ENCODE assay signal across 16 cellular contexts in the genomic region with DNA sequence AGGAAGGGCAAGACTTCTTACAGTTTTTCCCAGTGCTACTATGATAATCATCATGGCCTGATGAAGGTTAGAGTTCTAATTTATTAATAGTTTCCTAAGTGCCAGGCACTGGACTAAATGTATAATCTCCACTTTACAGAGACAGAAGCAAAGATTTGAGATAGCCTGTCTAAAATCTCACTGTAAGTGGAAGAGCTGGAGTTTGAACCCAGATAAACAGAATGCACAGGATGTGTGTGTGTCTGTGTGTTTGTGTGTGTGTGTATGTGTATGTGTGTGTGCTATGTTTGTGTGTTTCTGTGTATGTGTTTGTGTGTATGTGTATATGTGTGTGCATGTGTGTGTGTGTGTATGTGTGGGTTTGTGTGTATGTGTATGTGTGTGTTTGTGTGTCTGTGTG.
DNase-seq lines count a peak whose midpoint lies in the region; ATAC-seq and TF ChIP-seq lines count a peak whose summit lies in the region.
"Had no signal": no experiment of that assay in that cellular context is flagged by ENCODE, and none has a peak within 500 bp of the region (broad histone marks: within the 10 kb centered on the region; RNA-seq: fewer than 3 reads in every experiment).

No MANE protein-coding gene starts in this region.

- no peak overlapping the region for H3K4me3 Mint-ChIP-seq in CD4-positive, alpha-beta T cell
- peak overlapping the region in 1 of 3 donors; percentile 75 for H3K4me3 Mint-ChIP-seq in T-cell
- H3K4me3 Mint-ChIP-seq in activated T-helper 1 cell treated with anti-CD3 and anti-CD28 coated beads, Interleukin-12 subunit alpha, Interleukin-12 subunit beta, Interleukin-2, Interleukin-4 antibody, amounts not matched to agents 30 ng/mL and 10 ng/mL and 1 ng/mL, durations not matched to agents 14 hours and 24 hours and 36 hours, result no peak overlapping the region
- H3K4me3 Mint-ChIP-seq: activated CD4-positive, alpha-beta T cell treated with anti-CD3 and anti-CD28 coated beads for 36 hours; T-helper 2 cell treated with Interferon-gamma antibody and Interleukin-4, amounts not matched to agents 5 μg/mL and 100 μg/mL, for 36 hours had no signal

- no peak overlapping the region for H3K27ac ChIP-seq in CD4-positive, alpha-beta T cell (ENCODE audit: low read depth, low read length)
- peak overlapping the region in 7 of 8 donors; percentile 42 to 79 (median 73) for H3K27ac ChIP-seq in spleen

- intact Hi-C loops in CD4-positive, alpha-beta T cell (cut with DNase I, micrococcal nuclease), result no loop called here
- intact Hi-C loops in spleen (cut with DNase I; ENCODE audit: low total_unique reads), result no loop called here
- intact Hi-C loops in activated T-helper 1 cell treated with anti-CD3 and anti-CD28 coated beads, Interleukin-12 subunit alpha, Interleukin-12 subunit beta, Interleukin-2, Interleukin-4 antibody, amounts not matched to agents 30 ng/mL and 10 ng/mL and 1 ng/mL, durations not matched to agents 14 hours and 24 hours and 36 hours (cut with micrococcal nuclease), result no loop called here

- peak overlapping the region; percentile 14 for H3K27ac Mint-ChIP-seq in CD4-positive, alpha-beta T cell
- peak overlapping the region; percentile 1 to 57 for H3K27ac Mint-ChIP-seq in T-cell
- H3K27ac Mint-ChIP-seq in activated T-helper 1 cell treated with anti-CD3 and anti-CD28 coated beads, Interleukin-12 subunit alpha, Interleukin-12 subunit beta, Interleukin-2, Interleukin-4 antibody, amounts not matched to agents 30 ng/mL and 10 ng/mL and 1 ng/mL, durations not matched to agents 14 hours and 24 hours and 36 hours, result no peak overlapping the region
- H3K27ac Mint-ChIP-seq: activated CD4-positive, alpha-beta T cell treated with anti-CD3 and anti-CD28 coated beads for 36 hours; T-helper 2 cell treated with Interferon-gamma antibody and Interleukin-4, amounts not matched to agents 5 μg/mL and 100 μg/mL, for 36 hours had no signal

- CTCF ChIA-PET in CD4-positive, alpha-beta T cell (lab: Charles Lee), result no interaction called here
- CTCF ChIA-PET in T-cell (lab: Charles Lee), result no interaction called here

- H3K27me3 ChIP-seq in CD4-positive, alpha-beta T cell (ENCODE audit: control insufficient read depth, insufficient read depth, low read length), result no peaks in the 10 kb centered on the region
- H3K27me3 ChIP-seq in spleen (replicated peaks in 1 of 7), result no peaks in the 10 kb centered on the region

- peaks cover 62% of the 10 kb centered on the region for H3K4me1 Mint-ChIP-seq in CD4-positive, alpha-beta T cell (ENCODE audit: low read depth)
- peaks cover 49 to 64% (median 53%) of the 10 kb centered on the region in 3 donors for H3K4me1 Mint-ChIP-seq in T-cell
- H3K4me1 Mint-ChIP-seq in activated T-helper 1 cell treated with anti-CD3 and anti-CD28 coated beads, Interleukin-12 subunit alpha, Interleukin-12 subunit beta, Interleukin-2, Interleukin-4 antibody, amounts not matched to agents 30 ng/mL and 10 ng/mL and 1 ng/mL, durations not matched to agents 14 hours and 24 hours and 36 hours (ENCODE audit: low read depth), result peaks cover 13% of the 10 kb centered on the region

- H3K4me1 ChIP-seq in spleen, result peaks cover 0 to 80% (median 50%) of the 10 kb centered on the region in 6 donors

- POLR2A ChIA-PET in CD4-positive, alpha-beta T cell (lab: Charles Lee), result no interaction called here
- POLR2A ChIA-PET in T-cell (lab: Charles Lee), result no interaction called here

- DNase-seq in CD4-positive, alpha-beta T cell, result no peak
- DNase-seq in T-cell (no peak), fibroblast of pulmonary artery (ENCODE audit: low read depth) (peak; percentile 31), spleen (no peak), kidney tubule cell (ENCODE audit: low spot score) (no peak), OCI-M2 (lab: John Stamatoyannopoulos, UW; ENCODE audit: unreplicated experiment) (no peak), NOMO-1 treated with DMSO at 0.1 percent for 48 hours (lab: John Stamatoyannopoulos, UW; ENCODE audit: unreplicated experiment) (no peak)
- DNase-seq in activated T-helper 1 cell treated with anti-CD3 and anti-CD28 coated beads, Interleukin-12 subunit alpha, Interleukin-12 subunit beta, Interleukin-2, Interleukin-4 antibody, amounts not matched to agents 30 ng/mL and 10 ng/mL and 1 ng/mL, durations not matched to agents 14 hours and 24 hours and 36 hours (ENCODE audit: low spot score), result no peak
- DNase-seq: activated CD4-positive, alpha-beta T cell treated with anti-CD3 and anti-CD28 coated beads for 36 hours; activated T-cell treated with anti-CD3 and anti-CD28 coated beads for 4 hours; NCI-H1436 treated with DMSO at 0.1 percent for 48 hours; NCI-H226; stimulated activated CD4-positive, alpha-beta T cell treated with anti-CD3 and anti-CD28 coated beads, Interleukin-12 subunit alpha, Interleukin-12 subunit beta, amount 100 ng/mL, for 4 hours; stimulated activated naive CD8-positive, alpha-beta T cell treated with anti-CD3 and anti-CD28 coated beads, Interleukin-15, Interleukin-2, amounts not matched to agents 100 U/mL and 50 U/mL, for 24 hours had no signal

- no peaks in the 10 kb centered on the region for H3K36me3 ChIP-seq in spleen

- TF ChIP-seq CTCF in CD4-positive, alpha-beta T cell (IDR thresholded peaks at IDR 0.05), result no peak
- TF ChIP-seq CTCF in fibroblast of pulmonary artery (IDR thresholded peaks at IDR 0.05; ENCODE audit: low read length, missing control alignments) (no peak), spleen (IDR thresholded peaks at IDR 0.05 in 8 of 11, conservative IDR thresholded peaks at IDR 0.05 in 3 of 11) (no peak)

- H3K36me3 Mint-ChIP-seq in CD4-positive, alpha-beta T cell (ENCODE audit: low read depth), result no peaks in the 10 kb centered on the region
- no peaks in the 10 kb centered on the region for H3K36me3 Mint-ChIP-seq in T-cell
- no peaks in the 10 kb centered on the region for H3K36me3 Mint-ChIP-seq in activated T-helper 1 cell treated with anti-CD3 and anti-CD28 coated beads, Interleukin-12 subunit alpha, Interleukin-12 subunit beta, Interleukin-2, Interleukin-4 antibody, amounts not matched to agents 30 ng/mL and 10 ng/mL and 1 ng/mL, durations not matched to agents 14 hours and 24 hours and 36 hours (ENCODE audit: low read depth)

- no peak for ATAC-seq in CD4-positive, alpha-beta T cell (ENCODE audit: poor library complexity)
- no peak for ATAC-seq in T-cell (replicated peaks in 1 of 4)
- ATAC-seq: activated CD4-positive, alpha-beta T cell treated with anti-CD3 and anti-CD28 coated beads for 36 hours; GM12878; stimulated activated naive CD8-positive, alpha-beta T cell treated with anti-CD3 and anti-CD28 coated beads, Interleukin-15, Interleukin-2, amounts not matched to agents 100 U/mL and 50 U/mL, for 24 hours had no signal

- no peak for TF ChIP-seq POLR2A in spleen (IDR thresholded peaks at IDR 0.05)

- H3K4me3 ChIP-seq in fibroblast of pulmonary artery (replicated peaks; ENCODE audit: low read depth, low read length) (no peak overlapping the region), spleen (no peak overlapping the region)
- H3K4me3 ChIP-seq: GM12878 had no signal

- H3K27me3 Mint-ChIP-seq in CD4-positive, alpha-beta T cell, result no peaks in the 10 kb centered on the region
- H3K27me3 Mint-ChIP-seq in T-cell, result no peaks in the 10 kb centered on the region
- peaks cover 12% of the 10 kb centered on the region for H3K27me3 Mint-ChIP-seq in activated T-helper 1 cell treated with anti-CD3 and anti-CD28 coated beads, Interleukin-12 subunit alpha, Interleukin-12 subunit beta, Interleukin-2, Interleukin-4 antibody, amounts not matched to agents 30 ng/mL and 10 ng/mL and 1 ng/mL, durations not matched to agents 14 hours and 24 hours and 36 hours (ENCODE audit: insufficient read depth)
- H3K27me3 Mint-ChIP-seq: activated CD4-positive, alpha-beta T cell treated with anti-CD3 and anti-CD28 coated beads for 36 hours had no signal

- no peaks in the 10 kb centered on the region for H3K9me3 ChIP-seq in CD4-positive, alpha-beta T cell (ENCODE audit: control insufficient read depth, low read length)
- H3K9me3 ChIP-seq in spleen, result no peaks in the 10 kb centered on the region

- H3K9me3 Mint-ChIP-seq in CD4-positive, alpha-beta T cell, result no peaks in the 10 kb centered on the region
- H3K9me3 Mint-ChIP-seq in T-cell, result no peaks in the 10 kb centered on the region
- H3K9me3 Mint-ChIP-seq in activated T-helper 1 cell treated with anti-CD3 and anti-CD28 coated beads, Interleukin-12 subunit alpha, Interleukin-12 subunit beta, Interleukin-2, Interleukin-4 antibody, amounts not matched to agents 30 ng/mL and 10 ng/mL and 1 ng/mL, durations not matched to agents 14 hours and 24 hours and 36 hours, result no peaks in the 10 kb centered on the region
- H3K9me3 Mint-ChIP-seq: T-helper 2 cell treated with Interferon-gamma antibody and Interleukin-4, amounts not matched to agents 5 μg/mL and 100 μg/mL, for 36 hours had no signal
